11 cellular contexts compared by ENCODE assay signal in the genomic region with DNA sequence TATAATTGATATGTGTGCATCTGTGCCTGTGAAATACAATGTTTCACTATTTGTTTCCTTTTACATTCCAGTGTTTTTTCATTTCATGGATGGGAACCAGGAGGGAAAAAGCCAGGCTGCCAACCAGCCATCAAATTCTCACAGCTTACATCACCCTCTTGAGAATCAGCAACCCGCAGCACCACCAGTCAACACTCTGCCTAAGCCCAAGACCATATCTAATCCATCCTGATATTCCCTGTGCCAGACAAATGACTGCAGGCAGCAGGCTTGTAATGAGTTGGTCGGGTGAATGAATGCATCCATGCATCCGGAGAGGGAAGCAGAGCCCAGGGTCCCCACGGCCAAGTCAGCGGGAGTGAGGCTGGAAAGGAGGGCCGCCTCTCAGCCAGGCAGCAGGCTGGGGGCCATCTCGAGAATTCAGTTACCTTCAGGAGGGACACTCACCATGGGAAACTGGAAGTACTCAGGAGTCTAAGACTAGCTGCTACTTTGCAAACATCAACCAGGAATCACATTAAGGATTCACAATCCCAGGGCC. TPM values are rescaled to one million over a fixed set of nuclear protein-coding genes. Genes with fewer than 3 reads are reported as not detected.
"Had no signal": no experiment of that assay in that cellular context is flagged by ENCODE, and none has a peak within 500 bp of the region (broad histone marks: within the 10 kb centered on the region; RNA-seq: fewer than 3 reads in every experiment).

No MANE protein-coding gene starts in this region.

- H3K9me3 ChIP-seq: body of pancreas, transverse colon had no signal

- DNase-seq: activated CD4-positive, alpha-beta T cell treated with anti-CD3 and anti-CD28 coated beads, Interleukin-2, amount 50 U/mL, for 1 hour; activated T-cell treated with anti-CD3 and anti-CD28 coated beads, Interleukin-2, amount 50 U/mL, for 1 hour; erythroblast; stimulated activated naive B cell treated with anti-CD40 and anti-IgM and Interleukin-4, amounts not matched to agents 10 μg/mL and 1 μg/mL and 100 μg/mL, for 72 hours; substantia nigra; transverse colon had no signal

- H3K36me3 Mint-ChIP-seq: activated naive CD4-positive, alpha-beta T cell treated with anti-CD3 and anti-CD28 coated beads, Interleukin-2, amount 50 U/mL, for 24 hours; stimulated activated naive B cell treated with anti-CD40 and anti-IgM and Interleukin-4, amounts not matched to agents 10 μg/mL and 1 μg/mL and 100 μg/mL, for 72 hours had no signal

- H3K27ac Mint-ChIP-seq: activated naive CD4-positive, alpha-beta T cell treated with anti-CD3 and anti-CD28 coated beads, Interleukin-2, amount 50 U/mL, for 24 hours; stimulated activated naive B cell treated with anti-CD40 and anti-IgM and Interleukin-4, amounts not matched to agents 10 μg/mL and 1 μg/mL and 100 μg/mL, for 72 hours; T-helper 1 cell treated with Interleukin-12 subunit alpha and Interleukin-12 subunit beta and Interleukin-4 antibody, amounts not matched to agents 30 μg/mL and 1 μg/mL, for 36 hours had no signal

- H3K4me1 ChIP-seq: body of pancreas, transverse colon had no signal

- H3K27me3 ChIP-seq: body of pancreas had no signal

- H3K4me3 ChIP-seq: body of pancreas, transverse colon had no signal

- H3K4me1 Mint-ChIP-seq: activated naive CD4-positive, alpha-beta T cell treated with anti-CD3 and anti-CD28 coated beads, Interleukin-2, amount 50 U/mL, for 24 hours had no signal

- H3K27ac ChIP-seq: body of pancreas, transverse colon had no signal

- H3K36me3 ChIP-seq: transverse colon had no signal

- H3K9me3 Mint-ChIP-seq: activated naive CD4-positive, alpha-beta T cell treated with anti-CD3 and anti-CD28 coated beads, Interleukin-2, amount 50 U/mL, for 24 hours; nephron; stimulated activated naive B cell treated with anti-CD40 and anti-IgM and Interleukin-4, amounts not matched to agents 10 μg/mL and 1 μg/mL and 100 μg/mL, for 72 hours; T-helper 1 cell treated with Interleukin-12 subunit alpha and Interleukin-12 subunit beta and Interleukin-4 antibody, amounts not matched to agents 30 μg/mL and 1 μg/mL, for 36 hours had no signal

- ATAC-seq: body of pancreas; stimulated activated naive B cell treated with anti-CD40 and anti-IgM and Interleukin-4, amounts not matched to agents 10 μg/mL and 1 μg/mL and 100 μg/mL, for 72 hours had no signal

- H3K4me3 Mint-ChIP-seq: activated naive CD4-positive, alpha-beta T cell treated with anti-CD3 and anti-CD28 coated beads, Interleukin-2, amount 50 U/mL, for 24 hours; nephron; stimulated activated naive B cell treated with anti-CD40 and anti-IgM and Interleukin-4, amounts not matched to agents 10 μg/mL and 1 μg/mL and 100 μg/mL, for 72 hours; T-helper 1 cell treated with Interleukin-12 subunit alpha and Interleukin-12 subunit beta and Interleukin-4 antibody, amounts not matched to agents 30 μg/mL and 1 μg/mL, for 36 hours had no signal

RNA-seq across cellular contexts. Expression of gene SLIT1, which starts 46.9 kb away (rescaled TPM):
- total RNA-seq: osteocyte had no signal
